Comparison of ENCODE assay signal across 15 cellular contexts in genomic region chr3:13767896-13768295, GRCh38.
"Had no signal": no experiment of that assay in that cellular context is flagged by ENCODE, and none has a peak within 500 bp of the region (broad histone marks: within the 10 kb centered on the region; RNA-seq: fewer than 3 reads in every experiment).

No MANE protein-coding gene starts in this region.

- H3K9me3 Mint-ChIP-seq: activated CD4-positive, alpha-beta T cell treated with anti-CD3 and anti-CD28 coated beads, Interleukin-2, amount 10 ng/mL, durations not matched to agents 7 days and 5 days had no signal

- H3K4me1 Mint-ChIP-seq: naive B cell; stimulated activated naive B cell treated with anti-CD40 and anti-IgM and Interleukin-4, amounts not matched to agents 10 μg/mL and 1 μg/mL and 100 μg/mL, for 72 hours had no signal

- ATAC-seq: gastroesophageal sphincter, left colon, lower lobe of right lung, pancreas had no signal

- H3K27ac Mint-ChIP-seq: activated CD4-positive, alpha-beta T cell treated with anti-CD3 and anti-CD28 coated beads, Interleukin-2, amount 10 ng/mL, durations not matched to agents 7 days and 5 days; activated T-helper 1 cell treated with anti-CD3 and anti-CD28 coated beads, Interleukin-12 subunit alpha, Interleukin-12 subunit beta, Interleukin-2, Interleukin-4 antibody, amounts not matched to agents 30 ng/mL and 10 ng/mL and 1 ng/mL, durations not matched to agents 14 hours and 24 hours and 36 hours; naive B cell; stimulated activated naive B cell treated with anti-CD40 and anti-IgM and Interleukin-4, amounts not matched to agents 10 μg/mL and 1 μg/mL and 100 μg/mL, for 72 hours; T-helper 2 cell treated with Interferon-gamma antibody and Interleukin-4, amounts not matched to agents 5 μg/mL and 100 μg/mL, for 36 hours had no signal

- H3K36me3 Mint-ChIP-seq: naive B cell; stimulated activated naive B cell treated with anti-CD40 and anti-IgM and Interleukin-4, amounts not matched to agents 10 μg/mL and 1 μg/mL and 100 μg/mL, for 72 hours had no signal

- DNase-seq: activated CD4-positive, alpha-beta T cell treated with anti-CD3 and anti-CD28 coated beads, Interleukin-2, amount 10 ng/mL, durations not matched to agents 7 days and 5 days; activated CD4-positive, CD25-positive, alpha-beta regulatory T cell; activated naive CD4-positive, alpha-beta T cell treated with Interleukin-2 at 50 U/mL for 16 hours; left colon; lower lobe of right lung; midbrain; naive B cell; pancreas; stimulated activated CD4-positive, alpha-beta T cell treated with anti-CD3 and anti-CD28 coated beads, Interleukin-2, amount 100 ng/mL, for 48 hours; stimulated activated naive B cell treated with anti-CD40 and anti-IgM and Interleukin-4, amounts not matched to agents 10 μg/mL and 1 μg/mL and 100 μg/mL, for 72 hours; thyroid gland; uterus had no signal

- H3K4me3 Mint-ChIP-seq: activated CD4-positive, alpha-beta T cell treated with anti-CD3 and anti-CD28 coated beads, Interleukin-2, amount 10 ng/mL, durations not matched to agents 7 days and 5 days; activated T-helper 1 cell treated with anti-CD3 and anti-CD28 coated beads, Interleukin-12 subunit alpha, Interleukin-12 subunit beta, Interleukin-2, Interleukin-4 antibody, amounts not matched to agents 30 ng/mL and 10 ng/mL and 1 ng/mL, durations not matched to agents 14 hours and 24 hours and 36 hours; naive B cell; stimulated activated naive B cell treated with anti-CD40 and anti-IgM and Interleukin-4, amounts not matched to agents 10 μg/mL and 1 μg/mL and 100 μg/mL, for 72 hours; T-helper 2 cell treated with Interferon-gamma antibody and Interleukin-4, amounts not matched to agents 5 μg/mL and 100 μg/mL, for 36 hours had no signal

- H3K27me3 Mint-ChIP-seq: activated CD4-positive, alpha-beta T cell treated with anti-CD3 and anti-CD28 coated beads, Interleukin-2, amount 10 ng/mL, durations not matched to agents 7 days and 5 days had no signal
